In genomic region chr20:10369723-10370090, GRCh38 we compare ENCODE assay signal across 15 cellular contexts.
DNase-seq lines count a peak whose midpoint lies in the region; ATAC-seq, FAIRE-seq and TF ChIP-seq lines count a peak whose summit lies in the region.
"Had no signal": no experiment of that assay in that cellular context is flagged by ENCODE, and none has a peak within 500 bp of the region (broad histone marks: within the 10 kb centered on the region; RNA-seq: fewer than 3 reads in every experiment).

No MANE protein-coding gene starts in this region.

- WGBS in SK-N-SH (ENCODE audit: low lambda C conversion rate), result 31% methylated on average over 4 of the region's 4 CpGs

- TF ChIP-seq EP300 in SK-N-SH (IDR thresholded peaks at IDR 0.05; ENCODE audit: borderline replicate concordance in 1 of 2, low read depth in 1 of 2, low read length in 1 of 2), result 0 out of 4 replicates have a peak, but pooled peaks of 1 of the 2 experiments have one; percentile 25

- no peak overlapping the region for H3K9ac ChIP-seq in SK-N-SH

- no peak for TF ChIP-seq RAD21 in SK-N-SH (IDR thresholded peaks at IDR 0.05; ENCODE audit: low read length)

- H3K27ac ChIP-seq in SK-N-SH (ENCODE audit: low read depth in 2 of 2, low read length in 1 of 2), result peak overlapping the region in 1 of 2 experiments; percentile 45; a peak in 2 of 4 replicates
- H3K27ac ChIP-seq: dorsolateral prefrontal cortex had no signal

- ATAC-seq in SK-N-SH treated with all-trans-retinoic acid at 6 μM for 48 hours (no peak), GM19351 (IDR thresholded peaks at IDR 0.05; ENCODE audit: unreplicated experiment) (no peak)
- ATAC-seq: activated CD8-positive, alpha-beta T cell treated with anti-CD3 and anti-CD28 coated beads for 36 hours had no signal

- TF ChIP-seq CTCF in SK-N-SH (IDR thresholded peaks at IDR 0.05), result no peak

- H3K4me1 ChIP-seq in SK-N-SH (ENCODE audit: control insufficient read depth in 1 of 2, insufficient read depth in 2 of 2, low read depth in 1 of 2, low read length in 1 of 2), result peaks cover 0 to 8% of the 10 kb centered on the region in 2 experiments; a peak in 2 of 4 replicates

- no peaks in the 10 kb centered on the region for H3K79me2 ChIP-seq in SK-N-SH (ENCODE audit: insufficient read depth)

- H3K9me2 ChIP-seq in SK-N-SH, result no peaks in the 10 kb centered on the region

- H2AFZ ChIP-seq in SK-N-SH (ENCODE audit: low read depth), result peak overlapping the region; percentile 42; the same call in 1 of the 2 replicates

- POLR2A ChIA-PET in SK-N-SH (lab: Yijun Ruan, JAX), result no interaction called here

- peaks cover 9% of the 10 kb centered on the region for H3F3A ChIP-seq in SK-N-SH (replicated peaks; ENCODE audit: insufficient read depth)

- no peak overlapping the region for H3K4me3 ChIP-seq in SK-N-SH (ENCODE audit: low read depth in 2 of 2, low read length in 1 of 2)
- H3K4me3 ChIP-seq: dorsolateral prefrontal cortex had no signal

- FAIRE-seq in urothelium cell line (lab: Jason Lieb, UNC), result no peak
- FAIRE-seq: G401.6 had no signal

- H4K20me1 ChIP-seq in SK-N-SH (ENCODE audit: insufficient read depth), result no peaks in the 10 kb centered on the region

- H3K9me3 ChIP-seq in SK-N-SH, result no peaks in the 10 kb centered on the region

- DNase-seq in SK-N-SH (no peak), astrocyte of the hippocampus (ENCODE audit: low read depth, low spot score) (peak; percentile 80), kidney tubule cell (ENCODE audit: low spot score) (peak; percentile 86), urothelium cell line (ENCODE audit: low spot score) (peak; percentile 49), HuH-7 (ENCODE audit: low spot score) (no peak)
- DNase-seq in activated CD4-positive, alpha-beta T cell treated with anti-CD3 and anti-CD28 coated beads for 48 hours, result no peak
- DNase-seq: activated CD8-positive, alpha-beta T cell treated with anti-CD3 and anti-CD28 coated beads for 36 hours; activated naive CD4-positive, alpha-beta T cell treated with Interleukin-2 at 50 U/mL for 16 hours; dorsolateral prefrontal cortex; hypothalamus; NCI-H1436; retina had no signal

- no peaks in the 10 kb centered on the region for H3K36me3 ChIP-seq in SK-N-SH (replicated peaks in 1 of 2; ENCODE audit: control insufficient read depth in 1 of 2, insufficient read depth in 2 of 2, low read length in 1 of 2)

- CTCF ChIA-PET in SK-N-SH (lab: Yijun Ruan, JAX), result no interaction called here

- peak overlapping the region; percentile 24; the same call in 1 of the 2 replicates for H3K4me2 ChIP-seq in SK-N-SH

- no peaks in the 10 kb centered on the region for H3K27me3 ChIP-seq in SK-N-SH (ENCODE audit: insufficient read depth)
- H3K27me3 ChIP-seq: dorsolateral prefrontal cortex had no signal

TF ChIP-seq in SK-N-SH, 30 proteins besides CTCF, POLR2A, EP300 and RAD21:
- 0 out of 2 replicates have a peak, but pooled peaks have one; percentile 13 for TF ChIP-seq JUND (IDR thresholded peaks at IDR 0.05)
- TF ChIP-seq NFIC (IDR thresholded peaks at IDR 0.05; ENCODE audit: borderline replicate concordance), result peak; percentile 82
- no peak for TF ChIP-seq FOSL2 (IDR thresholded peaks at IDR 0.05; ENCODE audit: borderline replicate concordance, low read depth)
- TF ChIP-seq YY1 (IDR thresholded peaks at IDR 0.05; ENCODE audit: low read depth), result no peak

TF ChIP-seq in SK-N-SH treated with all-trans-retinoic acid at 6 μM for 48 hours, 23 proteins besides CTCF, POLR2A, EP300 and RAD21:
- TF ChIP-seq POU6F1 (CRISPR knock-in tag; IDR thresholded peaks at IDR 0.05; ENCODE audit: borderline replicate concordance, low read depth) (no peak), PATZ1 (CRISPR knock-in tag; IDR thresholded peaks at IDR 0.05; ENCODE audit: borderline replicate concordance) (no peak), OSR1 (CRISPR knock-in tag; IDR thresholded peaks at IDR 0.05) (no peak), ZNF8 (CRISPR knock-in tag; IDR thresholded peaks at IDR 0.05) (no peak), SNAI2 (CRISPR knock-in tag; IDR thresholded peaks at IDR 0.05) (no peak), CSDC2 (CRISPR knock-in tag; IDR thresholded peaks at IDR 0.05) (no peak), ZNF70 (CRISPR knock-in tag; IDR thresholded peaks at IDR 0.05) (no peak), CREB5 (CRISPR knock-in tag; IDR thresholded peaks at IDR 0.05; ENCODE audit: low read depth) (no peak), PPARA (CRISPR knock-in tag; IDR thresholded peaks at IDR 0.05; ENCODE audit: borderline replicate concordance) (no peak), RARB (CRISPR knock-in tag; IDR thresholded peaks at IDR 0.05) (no peak), ZNF565 (CRISPR knock-in tag; conservative IDR thresholded peaks at IDR 0.05; ENCODE audit: low read depth) (no peak), ZFP30 (CRISPR knock-in tag; IDR thresholded peaks at IDR 0.05) (no peak), GLIS3 (CRISPR knock-in tag; IDR thresholded peaks at IDR 0.05) (no peak)

Comparison
In these comparisons a context has a peak if more than half of its experiments do, and no peak if none do; other contexts are left out.
1. DNase-seq: peak in astrocyte of the hippocampus (single experiment), kidney tubule cell (single experiment) and urothelium cell line (single experiment); none in SK-N-SH (single experiment), HuH-7 (single experiment) and activated CD4-positive, alpha-beta T cell treated with anti-CD3 and anti-CD28 coated beads for 48 hours (single experiment).